In the genomic region with DNA sequence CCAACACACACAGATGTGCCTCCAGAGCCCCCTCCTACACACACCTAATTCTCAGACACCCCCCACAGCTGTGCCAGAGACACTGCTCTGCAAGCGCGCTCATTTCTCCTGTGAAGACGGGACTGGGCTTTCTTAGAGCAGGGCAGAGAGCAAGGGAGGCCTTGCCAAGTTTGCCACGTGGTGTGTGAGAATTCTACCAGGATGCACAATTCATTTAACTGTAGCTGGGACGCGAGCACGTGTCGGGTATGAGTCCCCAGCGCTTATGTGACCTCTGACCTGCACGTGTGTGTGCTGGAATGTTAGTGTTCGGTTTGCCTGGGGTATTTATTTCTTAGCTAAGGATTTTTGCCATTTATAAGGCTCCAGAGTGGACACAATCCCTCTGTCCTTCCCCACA, we compare ENCODE assay signal across 20 cellular contexts. TPM values are rescaled to one million over a fixed set of nuclear protein-coding genes. Genes with fewer than 3 reads are reported as not detected.
DNase-seq lines count a peak whose midpoint lies in the region; ATAC-seq and TF ChIP-seq lines count a peak whose summit lies in the region.
"Had no signal": no experiment of that assay in that cellular context is flagged by ENCODE, and none has a peak within 500 bp of the region (broad histone marks: within the 10 kb centered on the region; RNA-seq: fewer than 3 reads in every experiment).

No MANE protein-coding gene starts in this region.

- no peak overlapping the region for H3K27ac ChIP-seq in brain microvascular endothelial cell
- H3K27ac ChIP-seq: cardiac muscle cell, esophagus muscularis mucosa had no signal

- H3K9me3 Mint-ChIP-seq in natural killer cell treated with Interleukin-12 subunit alpha and Interleukin-12 subunit beta and Interleukin-15 and Interleukin-18, amount 100 ng/mL, for 72 hours: no peaks in the 10 kb centered on the region
- H3K9me3 Mint-ChIP-seq in natural killer cell (no peaks in the 10 kb centered on the region), progenitor cell of endocrine pancreas (ENCODE audit: low read depth) (no peaks in the 10 kb centered on the region)
- H3K9me3 Mint-ChIP-seq: CD4-positive, alpha-beta T cell; T-helper 1 cell treated with Interleukin-12 subunit alpha and Interleukin-12 subunit beta and Interleukin-4 antibody, amounts not matched to agents 30 μg/mL and 1 μg/mL, for 36 hours had no signal

- peaks cover 70% of the 10 kb centered on the region for H3K36me3 ChIP-seq in brain microvascular endothelial cell (replicated peaks)
- H3K36me3 ChIP-seq: cardiac muscle cell had no signal

- TF ChIP-seq CTCF in natural killer cell (IDR thresholded peaks at IDR 0.05) (no peak), progenitor cell of endocrine pancreas (IDR thresholded peaks at IDR 0.05; ENCODE audit: unreplicated experiment) (no peak), brain microvascular endothelial cell (IDR thresholded peaks at IDR 0.05; ENCODE audit: low read depth, low read length, missing control alignments) (no peak)

- peaks cover 0 to 3% of the 10 kb centered on the region in 2 donors for H3K27me3 Mint-ChIP-seq in natural killer cell treated with Interleukin-12 subunit alpha and Interleukin-12 subunit beta and Interleukin-15 and Interleukin-18, amount 100 ng/mL, for 72 hours
- peaks cover 0 to 12% of the 10 kb centered on the region in 2 donors for H3K27me3 Mint-ChIP-seq in natural killer cell (ENCODE audit: low read depth in 2 of 2)
- H3K27me3 Mint-ChIP-seq in progenitor cell of endocrine pancreas: peaks cover 8% of the 10 kb centered on the region
- H3K27me3 Mint-ChIP-seq: CD4-positive, alpha-beta T cell had no signal

- no peaks in the 10 kb centered on the region for H3K27me3 ChIP-seq in brain microvascular endothelial cell (replicated peaks)
- H3K27me3 ChIP-seq: cardiac muscle cell had no signal

- no peak overlapping the region for H3K27ac Mint-ChIP-seq in natural killer cell treated with Interleukin-12 subunit alpha and Interleukin-12 subunit beta and Interleukin-15 and Interleukin-18, amount 100 ng/mL, for 72 hours
- H3K27ac Mint-ChIP-seq in natural killer cell (no peak overlapping the region), progenitor cell of endocrine pancreas (no peak overlapping the region)
- H3K27ac Mint-ChIP-seq: CD4-positive, alpha-beta T cell; T-helper 1 cell treated with Interleukin-12 subunit alpha and Interleukin-12 subunit beta and Interleukin-4 antibody, amounts not matched to agents 30 μg/mL and 1 μg/mL, for 36 hours had no signal

- in situ Hi-C loops in brain microvascular endothelial cell (cut with HindIII; ENCODE audit: low pct_ligation_motif_present, low sequenced_read_pairs): no loop called here

- DNase-seq in natural killer cell treated with Interleukin-12 subunit alpha and Interleukin-12 subunit beta and Interleukin-15 and Interleukin-18, amount 100 ng/mL, for 72 hours (ENCODE audit: low spot score): peak; percentile 26
- no peak for DNase-seq in natural killer cell
- peak; percentile 26 for DNase-seq in islet precursor cell
- peak; percentile 3 for DNase-seq in progenitor cell of endocrine pancreas (ENCODE audit: low spot score, unreplicated experiment)
- no peak for DNase-seq in brain microvascular endothelial cell
- DNase-seq in ecto neural progenitor cell (ENCODE audit: low spot score): no peak
- DNase-seq: activated CD4-positive, alpha-beta T cell treated with anti-CD3 and anti-CD28 coated beads, Interleukin-2, amount 50 U/mL, for 48 hours; activated T-cell treated with anti-CD3 and anti-CD28 coated beads, Interleukin-2, amount 50 U/mL, for 48 hours; effector CD8-positive, alpha-beta T cell; GF-D8; NCI-H1436; NCI-H524 treated with DMSO at 0.1 percent for 48 hours; SHP77 treated with DMSO at 0.1 percent for 48 hours; small intestine; stimulated activated CD4-positive, alpha-beta T cell treated with anti-CD3 and anti-CD28 coated beads, Interleukin-4, amount 100 ng/mL, for 4 hours had no signal

- intact Hi-C loops in natural killer cell (cut with micrococcal nuclease): no loop called here

- no peaks in the 10 kb centered on the region for H3K4me1 Mint-ChIP-seq in natural killer cell treated with Interleukin-12 subunit alpha and Interleukin-12 subunit beta and Interleukin-15 and Interleukin-18, amount 100 ng/mL, for 72 hours (ENCODE audit: low read depth in 2 of 2)
- H3K4me1 Mint-ChIP-seq in natural killer cell (no peaks in the 10 kb centered on the region), progenitor cell of endocrine pancreas (ENCODE audit: low read depth) (no peaks in the 10 kb centered on the region)

- H3K4me3 ChIP-seq in brain microvascular endothelial cell (ENCODE audit: low read depth, low read length): no peak overlapping the region
- H3K4me3 ChIP-seq: cardiac muscle cell, esophagus muscularis mucosa had no signal

- H3K36me3 Mint-ChIP-seq in natural killer cell treated with Interleukin-12 subunit alpha and Interleukin-12 subunit beta and Interleukin-15 and Interleukin-18, amount 100 ng/mL, for 72 hours: no peaks in the 10 kb centered on the region
- H3K36me3 Mint-ChIP-seq in natural killer cell (no peaks in the 10 kb centered on the region), progenitor cell of endocrine pancreas (ENCODE audit: insufficient read depth) (no peaks in the 10 kb centered on the region)

- H3K4me3 Mint-ChIP-seq in natural killer cell treated with Interleukin-12 subunit alpha and Interleukin-12 subunit beta and Interleukin-15 and Interleukin-18, amount 100 ng/mL, for 72 hours: no peak overlapping the region
- H3K4me3 Mint-ChIP-seq in natural killer cell (no peak overlapping the region), progenitor cell of endocrine pancreas (ENCODE audit: low read depth) (no peak overlapping the region)
- H3K4me3 Mint-ChIP-seq: CD4-positive, alpha-beta T cell; T-helper 1 cell treated with Interleukin-12 subunit alpha and Interleukin-12 subunit beta and Interleukin-4 antibody, amounts not matched to agents 30 μg/mL and 1 μg/mL, for 36 hours had no signal

- ATAC-seq in natural killer cell treated with Interleukin-12 subunit alpha and Interleukin-12 subunit beta and Interleukin-15 and Interleukin-18, amount 100 ng/mL, for 72 hours: no peak
- ATAC-seq in natural killer cell: no peak
- no peak for ATAC-seq in GM18519 (IDR thresholded peaks at IDR 0.05; ENCODE audit: low FRiP score, unreplicated experiment)

RNA-seq across cellular contexts. Expression of a gene that starts 37.0 kb away (rescaled TPM):
- total RNA-seq in natural killer cell treated with Interleukin-12 subunit alpha and Interleukin-12 subunit beta and Interleukin-15 and Interleukin-18, amount 100 ng/mL, for 72 hours: 10 to 100 TPM; 47.9 to 49.7 TPM
- 10 to 100 TPM; 57.4 to 73.5 (median 67.9) TPM for total RNA-seq in natural killer cell
- 45.9 and 50.5 TPM in 2 replicates for total RNA-seq in progenitor cell of endocrine pancreas

Comparison
In these comparisons a context has a peak if more than half of its experiments do, and no peak if none do; other contexts are left out.
1. DNase-seq: peak in natural killer cell treated with Interleukin-12 subunit alpha and Interleukin-12 subunit beta and Interleukin-15 and Interleukin-18, amount 100 ng/mL, for 72 hours (single experiment), islet precursor cell (single experiment) and progenitor cell of endocrine pancreas (single experiment); none in natural killer cell (single experiment), brain microvascular endothelial cell (single experiment) and ecto neural progenitor cell (single experiment).